ENCODE assay signal across 8 cellular contexts in the genomic region with DNA sequence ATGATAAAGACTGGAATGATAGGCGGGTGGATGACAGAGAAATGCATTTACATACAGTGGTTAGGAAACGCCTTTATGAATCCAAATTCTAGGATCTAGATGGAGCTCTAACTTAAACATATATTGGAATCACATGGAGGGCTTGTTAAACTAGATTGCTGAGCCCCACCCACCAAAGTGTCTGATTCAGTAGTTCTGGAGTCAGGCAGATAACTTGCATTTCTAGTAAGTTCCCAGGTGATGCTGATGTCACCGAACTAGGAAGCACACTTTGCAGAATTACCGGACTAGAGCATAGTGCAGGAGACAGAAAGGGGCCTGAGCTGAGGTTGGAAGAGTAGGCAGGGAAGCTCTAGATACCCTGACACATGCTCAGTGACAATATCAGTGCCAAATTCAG.
"Had no signal": no experiment of that assay in that cellular context is flagged by ENCODE, and none has a peak within 500 bp of the region (broad histone marks: within the 10 kb centered on the region; RNA-seq: fewer than 3 reads in every experiment).

No MANE protein-coding gene starts in this region.

- H3K4me3 ChIP-seq: GM12878 had no signal

- DNase-seq: GDM1, GF-D8 had no signal

- FAIRE-seq: G401.6, GM12878, GM12891, GM12892, GM18507, GM19239 had no signal

- ATAC-seq: GM12878 had no signal
